ENCODE assay signal across 10 cellular contexts in genomic region chrX:78957768-78958130, GRCh38. TPM values are rescaled to one million over a fixed set of nuclear protein-coding genes. Genes with fewer than 3 reads are reported as not detected.
DNase-seq lines count a peak whose midpoint lies in the region; ATAC-seq and TF ChIP-seq lines count a peak whose summit lies in the region.
"Had no signal": no experiment of that assay in that cellular context is flagged by ENCODE, and none has a peak within 500 bp of the region (broad histone marks: within the 10 kb centered on the region; RNA-seq: fewer than 3 reads in every experiment).

No MANE protein-coding gene starts in this region.

- DNase-seq in NCI-H2171 (lab: John Stamatoyannopoulos, UW), result no peak
- DNase-seq in foreskin melanocyte, result no peak
- DNase-seq in GDM1 (lab: John Stamatoyannopoulos, UW), result no peak
- no peak for DNase-seq in mesothelial cell of epicardium (ENCODE audit: low spot score in 2 of 2, unreplicated experiment in 2 of 2)
- DNase-seq: DMS 273 treated with DMSO at 0.1 percent for 48 hours, left ventricle myocardium inferior had no signal

- no peak for TF ChIP-seq CTCF in mesothelial cell of epicardium (IDR thresholded peaks at IDR 0.05; ENCODE audit: unreplicated experiment)

- H3K4me1 Mint-ChIP-seq in activated T-helper 17 cell treated with anti-CD3 and anti-CD28 coated beads, Interleukin-2, amount 50 U/mL, for 72 hours, result peaks cover 32% of the 10 kb centered on the region
- no peaks in the 10 kb centered on the region for H3K4me1 Mint-ChIP-seq in mesothelial cell of epicardium

- peak overlapping the region; percentile 66 for H3K4me3 Mint-ChIP-seq in activated T-helper 17 cell treated with anti-CD3 and anti-CD28 coated beads, Interleukin-2, amount 50 U/mL, for 72 hours
- no peak overlapping the region for H3K4me3 Mint-ChIP-seq in mesothelial cell of epicardium

- ATAC-seq in GM18502 (IDR thresholded peaks at IDR 0.05; ENCODE audit: poor library complexity, unreplicated experiment), result peak; percentile 90
- ATAC-seq in GM19455 (IDR thresholded peaks at IDR 0.05; ENCODE audit: unreplicated experiment), result peak; percentile 76
- ATAC-seq in HG03039 (IDR thresholded peaks at IDR 0.05; ENCODE audit: unreplicated experiment), result peak; percentile 59
- ATAC-seq in activated T-helper 17 cell treated with anti-CD3 and anti-CD28 coated beads, Interleukin-2, amount 50 U/mL, for 72 hours (replicated peaks), result no peak

- peaks cover 80% of the 10 kb centered on the region for H3K36me3 Mint-ChIP-seq in activated T-helper 17 cell treated with anti-CD3 and anti-CD28 coated beads, Interleukin-2, amount 50 U/mL, for 72 hours (ENCODE audit: low read depth)
- H3K36me3 Mint-ChIP-seq in mesothelial cell of epicardium, result no peaks in the 10 kb centered on the region

- H3K9me3 Mint-ChIP-seq in activated T-helper 17 cell treated with anti-CD3 and anti-CD28 coated beads, Interleukin-2, amount 50 U/mL, for 72 hours, result no peaks in the 10 kb centered on the region
- H3K9me3 Mint-ChIP-seq in mesothelial cell of epicardium, result peaks cover 22% of the 10 kb centered on the region

- H3K27ac Mint-ChIP-seq in activated T-helper 17 cell treated with anti-CD3 and anti-CD28 coated beads, Interleukin-2, amount 50 U/mL, for 72 hours, result peak overlapping the region; percentile 83
- no peak overlapping the region for H3K27ac Mint-ChIP-seq in mesothelial cell of epicardium

- no peaks in the 10 kb centered on the region for H3K27me3 Mint-ChIP-seq in activated T-helper 17 cell treated with anti-CD3 and anti-CD28 coated beads, Interleukin-2, amount 50 U/mL, for 72 hours
- H3K27me3 Mint-ChIP-seq in mesothelial cell of epicardium (ENCODE audit: low read depth), result no peaks in the 10 kb centered on the region

RNA-seq across cellular contexts. Expression of gene P2RY10, which starts 12.6 kb away (rescaled TPM):
- total RNA-seq in activated T-helper 17 cell treated with anti-CD3 and anti-CD28 coated beads, Interleukin-2, amount 50 U/mL, for 72 hours, result 10 to 100 TPM; 34.6 to 56.9 TPM
- total RNA-seq in mesothelial cell of epicardium, result not detected in 3 replicates
- total RNA-seq: left ventricle myocardium inferior had no signal

Comparison
In these comparisons a context has a peak if more than half of its experiments do, and no peak if none do; other contexts are left out.
1. RNA of gene P2RY10, which starts 12.6 kb away (total RNA-seq): 34.6 to 56.9 TPM in activated T-helper 17 cell treated with anti-CD3 and anti-CD28 coated beads, Interleukin-2, amount 50 U/mL, for 72 hours; not detected in mesothelial cell of epicardium; every median in the first group is over 10 times any median in the second.